Comparison of ENCODE assay signal across 8 cellular contexts in the genomic region with DNA sequence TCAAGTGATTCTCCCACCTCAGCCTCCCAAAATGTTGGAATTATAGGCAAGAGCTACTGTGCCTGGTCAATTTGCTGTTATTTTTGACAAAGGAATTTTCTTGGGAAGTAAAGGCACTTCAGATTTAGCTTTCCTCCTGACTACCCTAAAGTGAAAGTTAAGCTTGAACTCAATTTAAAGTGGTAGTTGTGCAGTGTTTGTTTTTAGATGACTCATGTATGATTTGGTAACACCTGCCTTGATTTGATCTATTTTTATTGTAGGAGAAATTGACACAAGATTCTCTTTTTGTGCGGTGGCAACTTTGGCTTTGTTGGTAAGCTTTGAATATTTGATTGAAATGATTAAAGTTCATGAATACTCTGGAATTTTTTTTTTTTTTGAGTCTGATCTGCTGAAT. TPM values are rescaled to one million over a fixed set of nuclear protein-coding genes. Genes with fewer than 3 reads are reported as not detected.
DNase-seq lines count a peak whose midpoint lies in the region; ATAC-seq and TF ChIP-seq lines count a peak whose summit lies in the region.

No MANE protein-coding gene starts in this region.

- H3K9me3 ChIP-seq in AG04450 (ENCODE audit: control insufficient read depth, insufficient read depth, low read length): no peaks in the 10 kb centered on the region
- no peaks in the 10 kb centered on the region for H3K9me3 ChIP-seq in HEK293 (ENCODE audit: control insufficient read depth, insufficient read depth, low read depth, low read length)

- H3K27ac Mint-ChIP-seq in activated naive CD4-positive, alpha-beta T cell treated with anti-CD3 and anti-CD28 coated beads, Interleukin-2, amount 50 U/mL, for 72 hours: peak overlapping the region; percentile 68 to 96

- no peak for ATAC-seq in activated naive CD4-positive, alpha-beta T cell treated with anti-CD3 and anti-CD28 coated beads, Interleukin-2, amount 50 U/mL, for 72 hours
- ATAC-seq in left lobe of liver: peak; percentile 54
- no peak for ATAC-seq in HG02759 (IDR thresholded peaks at IDR 0.05; ENCODE audit: unreplicated experiment)

- H3K36me3 Mint-ChIP-seq in activated naive CD4-positive, alpha-beta T cell treated with anti-CD3 and anti-CD28 coated beads, Interleukin-2, amount 50 U/mL, for 72 hours: peaks cover 52 to 68% of the 10 kb centered on the region in 2 donors

- H3K27ac ChIP-seq in AG04450 (ENCODE audit: low read depth, low read length) (peak overlapping the region; percentile 41), HEK293 (ENCODE audit: extremely low read depth, low read depth, low read length) (no peak overlapping the region; the same call in 1 of the 2 replicates)

- H3K27me3 ChIP-seq in AG04450 (ENCODE audit: control insufficient read depth, insufficient read depth, low read length): no peaks in the 10 kb centered on the region

- POLR2A ChIA-PET in AG04450 (lab: Yijun Ruan, JAX) (interaction anchor here (0.6 to 1.0 kb wide), 2 partner anchors 16 to 1948 kb away, joined by 3 to 9 read pairs; no protein-coding TSS in a partner anchor), HEK293 (lab: Yijun Ruan, JAX) (interaction anchor here (0.6 kb wide), 1 partner anchor 1890 kb away, joined by 3 read pairs; no protein-coding TSS in a partner anchor)

- DNase-seq in AG04450 (ENCODE audit: low read depth, low spot score) (no peak), left lobe of liver (ENCODE audit: low spot score) (no peak), inferior parietal cortex (ENCODE audit: extremely low spot score) (no peak), NCI-H1417 treated with DMSO at 0.1 percent for 48 hours (lab: John Stamatoyannopoulos, UW) (no peak), NCI-H1048 (lab: John Stamatoyannopoulos, UW) (no peak)
- no peak for DNase-seq in activated naive CD4-positive, alpha-beta T cell treated with anti-CD3 and anti-CD28 coated beads, Interleukin-2, amount 50 U/mL, for 72 hours (ENCODE audit: low spot score in 2 of 2)

- no peak overlapping the region; the same call in 1 of the 2 replicates for H3K4me3 ChIP-seq in AG04450 (ENCODE audit: low read depth, low read length)
- no peak overlapping the region for H3K4me3 ChIP-seq in HEK293 (ENCODE audit: low read depth, low read length)

- H3K9me3 Mint-ChIP-seq in activated naive CD4-positive, alpha-beta T cell treated with anti-CD3 and anti-CD28 coated beads, Interleukin-2, amount 50 U/mL, for 72 hours: no peaks in the 10 kb centered on the region

- TF ChIP-seq CTCF in AG04450 (IDR thresholded peaks at IDR 0.05; ENCODE audit: low read depth, low read length): no peak
- no peak for TF ChIP-seq CTCF in HEK293 (tag by site-specific recombination; IDR thresholded peaks at IDR 0.05)

- H3K36me3 ChIP-seq in HEK293 (ENCODE audit: control insufficient read depth in 2 of 2, insufficient read depth in 1 of 2, low read length in 2 of 2): peaks cover 50 to 91% of the 10 kb centered on the region in 2 experiments

- H3K4me1 ChIP-seq in HEK293 (ENCODE audit: control insufficient read depth, insufficient read depth, low read length): no peaks in the 10 kb centered on the region

- CTCF ChIA-PET in AG04450 (lab: Charles Lee): interaction anchor here (0.9 kb wide), 1 partner anchor 45 kb away, joined by 3 read pairs; no protein-coding TSS in a partner anchor
- CTCF ChIA-PET in HEK293 (lab: Yijun Ruan, JAX): interaction anchor here (0.6 to 0.7 kb wide), 3 partner anchors 492 to 1291 kb away, joined by 3 to 8 read pairs (median 3); no protein-coding TSS in a partner anchor

TF ChIP-seq in HEK293, 187 proteins besides CTCF, POLR2A, EP300 and RAD21:
- no peak for TF ChIP-seq ZFP3 (tag by site-specific recombination; IDR thresholded peaks at IDR 0.05; ENCODE audit: low read depth)
- no peak for TF ChIP-seq ZXDB (tag by site-specific recombination; IDR thresholded peaks at IDR 0.05)
- peak; percentile 83 for TF ChIP-seq PRDM1 (tag by site-specific recombination; IDR thresholded peaks at IDR 0.05)

RNA-seq across cellular contexts. Expression of gene RABGGTB, which starts 5.0 kb away (rescaled TPM):
- 88.9 and 122 TPM in 2 replicates for polyA plus RNA-seq in AG04450 (2011; rRNA removed)
- polyA minus RNA-seq in AG04450 (2011; rRNA and poly(A)+ RNA removed): 68.2 and 126 TPM in 2 replicates
- 100 to 1,000 TPM; 148 TPM for total RNA-seq in activated naive CD4-positive, alpha-beta T cell treated with anti-CD3 and anti-CD28 coated beads, Interleukin-2, amount 50 U/mL, for 72 hours
- total RNA-seq in left lobe of liver: 26.6 TPM

RNA-seq across cellular contexts. Expression of gene MSH4, which starts 5.7 kb away (rescaled TPM):
- 0.04 TPM in 2 replicates for polyA plus RNA-seq in AG04450 (2011; rRNA removed)
- 0.09 and 0.32 TPM in 2 replicates for polyA minus RNA-seq in AG04450 (2011; rRNA and poly(A)+ RNA removed)
- total RNA-seq in activated naive CD4-positive, alpha-beta T cell treated with anti-CD3 and anti-CD28 coated beads, Interleukin-2, amount 50 U/mL, for 72 hours: under 1 TPM; 0.25 to 0.37 TPM
- total RNA-seq in left lobe of liver: 0.08 TPM
